In the genomic region with DNA sequence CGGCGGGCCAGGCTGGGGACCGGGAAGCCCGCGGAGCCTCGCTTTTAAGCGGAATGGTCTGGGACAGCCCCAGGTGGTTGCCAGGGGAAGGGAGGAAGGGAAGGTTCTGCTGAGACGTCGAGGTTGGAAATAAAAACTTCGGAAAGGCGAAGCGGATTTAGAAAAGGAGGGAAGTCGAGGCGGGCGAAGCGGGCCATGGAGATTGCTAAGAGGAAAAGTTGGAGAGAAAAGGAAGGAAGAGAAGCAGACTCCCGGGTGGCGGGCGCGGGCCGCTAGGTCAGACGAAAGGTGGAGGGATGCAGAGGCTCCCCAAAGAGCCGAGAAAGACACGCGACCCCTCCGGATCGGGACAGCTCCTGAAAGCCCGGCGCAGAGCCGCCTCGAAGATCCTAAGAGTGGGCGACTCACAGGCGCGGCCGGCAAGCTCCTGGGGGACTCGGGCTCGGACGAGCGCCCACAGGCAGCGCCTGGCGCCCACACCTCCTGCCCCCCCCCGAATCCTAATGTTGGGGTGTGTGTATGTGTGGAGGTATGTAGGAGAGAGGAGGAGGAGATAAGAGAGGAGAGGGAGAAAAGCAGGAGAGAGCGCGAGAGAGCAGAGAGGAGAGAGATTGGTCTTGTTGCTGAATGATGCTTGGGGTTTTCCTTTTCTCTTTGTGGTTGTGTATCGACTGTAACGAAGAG, we compare ENCODE assay signal across 9 cellular contexts. TPM values are rescaled to one million over a fixed set of nuclear protein-coding genes. Genes with fewer than 3 reads are reported as not detected.
DNase-seq lines count a peak whose midpoint lies in the region; ATAC-seq and TF ChIP-seq lines count a peak whose summit lies in the region.
"Had no signal": no experiment of that assay in that cellular context is flagged by ENCODE, and none has a peak within 500 bp of the region (broad histone marks: within the 10 kb centered on the region; RNA-seq: fewer than 3 reads in every experiment).

No MANE protein-coding gene starts in this region.

- H3K27ac ChIP-seq in neutrophil = no peak overlapping the region
- H3K27ac ChIP-seq: PC-9 had no signal

- peak; percentile 41 for ATAC-seq in HG03432 (IDR thresholded peaks at IDR 0.05; ENCODE audit: unreplicated experiment)
- peak; percentile 46 for ATAC-seq in esophagus mucosa
- no peak for ATAC-seq in GM18861 (IDR thresholded peaks at IDR 0.05; ENCODE audit: unreplicated experiment)

- peak; percentile 67 for DNase-seq in DMS53 (lab: John Stamatoyannopoulos, UW)
- no peak for DNase-seq in mesenteric fat pad (ENCODE audit: low spot score)
- DNase-seq in NCI-H226 = no peak
- no peak for DNase-seq in occipital lobe (lab: John Stamatoyannopoulos, UW)
- DNase-seq: PC-9 had no signal

- H3K4me1 ChIP-seq in neutrophil (ENCODE audit: control insufficient read depth in 1 of 2, insufficient read depth in 1 of 2, low read depth in 1 of 2, low read length in 1 of 2) = peaks cover 11 to 16% of the 10 kb centered on the region in 2 experiments

- no peak for TF ChIP-seq CTCF in neutrophil (IDR thresholded peaks at IDR 0.05)

- no peaks in the 10 kb centered on the region for H3K36me3 ChIP-seq in neutrophil

- peak overlapping the region; percentile 21 to 50 for H3K4me3 ChIP-seq in neutrophil (ENCODE audit: low read depth in 1 of 2, low read length in 1 of 2)
- H3K4me3 ChIP-seq: PC-9 had no signal

- peaks cover 99% of the 10 kb centered on the region for H3K27me3 ChIP-seq in neutrophil

- no peaks in the 10 kb centered on the region for H3K9me3 ChIP-seq in neutrophil

RNA-seq across cellular contexts. Expression of gene TFAP2B, which starts 1.4 kb away (rescaled TPM):
- total RNA-seq in esophagus mucosa = 1.4 TPM
- not detected for total RNA-seq in mesenteric fat pad
- not detected for total RNA-seq in occipital lobe
- total RNA-seq: PC-9 had no signal
